8 cellular contexts compared by ENCODE assay signal in genomic region chr16:77723108-77723514, GRCh38.
DNase-seq lines count a peak whose midpoint lies in the region; ATAC-seq, FAIRE-seq and TF ChIP-seq lines count a peak whose summit lies in the region.

No MANE protein-coding gene starts in this region.

- peaks cover 4% of the 10 kb centered on the region for H3K36me3 ChIP-seq in muscle layer of colon (ENCODE audit: insufficient read depth, low read length)

- peaks cover 4% of the 10 kb centered on the region for H3K4me1 ChIP-seq in muscle layer of colon (ENCODE audit: insufficient read depth, low read length)

- no peaks in the 10 kb centered on the region for H3K9me3 ChIP-seq in muscle layer of colon (ENCODE audit: low read length)

- FAIRE-seq in D721Med (lab: Jason Lieb, UNC), result no peak

- H3K9ac ChIP-seq in muscle layer of colon (ENCODE audit: low read length), result peak overlapping the region; percentile 79

- peak overlapping the region; percentile 89 for H3K27ac ChIP-seq in muscle layer of colon (ENCODE audit: low read depth, low read length)

- TF ChIP-seq CTCF in epithelial cell of esophagus (IDR thresholded peaks at IDR 0.05; ENCODE audit: insufficient read depth, low read depth, low read length, missing control alignments) (no peak), D721Med (IDR thresholded peaks at IDR 0.05; ENCODE audit: insufficient read depth, missing control alignments) (no peak)

- no peaks in the 10 kb centered on the region for H3K27me3 ChIP-seq in muscle layer of colon (ENCODE audit: control insufficient read depth in 1 of 2, insufficient read depth in 2 of 2, low read length in 2 of 2)

- ATAC-seq in GM18517 (IDR thresholded peaks at IDR 0.05; ENCODE audit: unreplicated experiment), result peak; percentile 31
- peak; percentile 13 for ATAC-seq in HG03196 (IDR thresholded peaks at IDR 0.05; ENCODE audit: unreplicated experiment)
- peak; percentile 55 for ATAC-seq in SK-N-SH treated with all-trans-retinoic acid at 6 μM for 48 hours

- DNase-seq in AG08396 (ENCODE audit: low spot score), result peak; percentile 41
- DNase-seq in epithelial cell of esophagus (ENCODE audit: low read depth), result no peak
- DNase-seq in HuH-7.5 (ENCODE audit: low spot score), result no peak
- DNase-seq in D721Med (ENCODE audit: insufficient read length, low spot score), result no peak

- H3K4me3 ChIP-seq in epithelial cell of esophagus (ENCODE audit: low read length) (peak overlapping the region; percentile 77), muscle layer of colon (ENCODE audit: low read depth in 1 of 2, low read length in 2 of 2) (peak overlapping the region; percentile 65 to 95)

TF ChIP-seq in SK-N-SH treated with all-trans-retinoic acid at 6 μM for 48 hours, 23 proteins besides CTCF, POLR2A, EP300 and RAD21:
- TF ChIP-seq POU6F1 (CRISPR knock-in tag; IDR thresholded peaks at IDR 0.05; ENCODE audit: borderline replicate concordance, low read depth), result no peak
- TF ChIP-seq TCF4 (CRISPR knock-in tag; IDR thresholded peaks at IDR 0.05; ENCODE audit: borderline replicate concordance), result peak; percentile 26; the same call in 1 of the 2 replicates
- no peak for TF ChIP-seq CSRNP3 (CRISPR knock-in tag; IDR thresholded peaks at IDR 0.05)
- TF ChIP-seq, protein P1, sequence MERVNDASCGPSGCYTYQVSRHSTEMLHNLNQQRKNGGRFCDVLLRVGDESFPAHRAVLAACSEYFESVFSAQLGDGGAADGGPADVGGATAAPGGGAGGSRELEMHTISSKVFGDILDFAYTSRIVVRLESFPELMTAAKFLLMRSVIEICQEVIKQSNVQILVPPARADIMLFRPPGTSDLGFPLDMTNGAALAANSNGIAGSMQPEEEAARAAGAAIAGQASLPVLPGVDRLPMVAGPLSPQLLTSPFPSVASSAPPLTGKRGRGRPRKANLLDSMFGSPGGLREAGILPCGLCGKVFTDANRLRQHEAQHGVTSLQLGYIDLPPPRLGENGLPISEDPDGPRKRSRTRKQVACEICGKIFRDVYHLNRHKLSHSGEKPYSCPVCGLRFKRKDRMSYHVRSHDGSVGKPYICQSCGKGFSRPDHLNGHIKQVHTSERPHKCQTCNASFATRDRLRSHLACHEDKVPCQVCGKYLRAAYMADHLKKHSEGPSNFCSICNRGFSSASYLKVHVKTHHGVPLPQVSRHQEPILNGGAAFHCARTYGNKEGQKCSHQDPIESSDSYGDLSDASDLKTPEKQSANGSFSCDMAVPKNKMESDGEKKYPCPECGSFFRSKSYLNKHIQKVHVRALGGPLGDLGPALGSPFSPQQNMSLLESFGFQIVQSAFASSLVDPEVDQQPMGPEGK (CRISPR knock-in tag; IDR thresholded peaks at IDR 0.05; ENCODE audit: borderline replicate concordance), result no peak
- no peak for TF ChIP-seq ZFP30 (CRISPR knock-in tag; IDR thresholded peaks at IDR 0.05)
- no peak for TF ChIP-seq OSR1 (CRISPR knock-in tag; IDR thresholded peaks at IDR 0.05)
- TF ChIP-seq ESRRG (CRISPR knock-in tag; IDR thresholded peaks at IDR 0.05), result no peak
- TF ChIP-seq ZNF70 (CRISPR knock-in tag; IDR thresholded peaks at IDR 0.05), result no peak
- no peak for TF ChIP-seq ZNF565 (CRISPR knock-in tag; conservative IDR thresholded peaks at IDR 0.05; ENCODE audit: low read depth)
